In genomic region chr16:1038932-1039331, GRCh38 we compare ENCODE assay signal across 1 cellular context.
TF ChIP-seq lines count a peak whose summit lies in the region.

No MANE protein-coding gene starts in this region.

TF ChIP-seq in K562, 482 proteins besides CTCF, POLR2A, EP300 and RAD21:
- peak; percentile 99 for TF ChIP-seq ZNF239 (CRISPR knock-in tag; IDR thresholded peaks at IDR 0.05)
- TF ChIP-seq RBM25 (IDR thresholded peaks at IDR 0.05; ENCODE audit: low read depth, low read length, severe bottlenecking) = peak; percentile 56
- TF ChIP-seq NR3C1 (CRISPR knock-in tag; IDR thresholded peaks at IDR 0.05) = no peak
